Comparison of ENCODE assay signal across 13 cellular contexts in the genomic region with DNA sequence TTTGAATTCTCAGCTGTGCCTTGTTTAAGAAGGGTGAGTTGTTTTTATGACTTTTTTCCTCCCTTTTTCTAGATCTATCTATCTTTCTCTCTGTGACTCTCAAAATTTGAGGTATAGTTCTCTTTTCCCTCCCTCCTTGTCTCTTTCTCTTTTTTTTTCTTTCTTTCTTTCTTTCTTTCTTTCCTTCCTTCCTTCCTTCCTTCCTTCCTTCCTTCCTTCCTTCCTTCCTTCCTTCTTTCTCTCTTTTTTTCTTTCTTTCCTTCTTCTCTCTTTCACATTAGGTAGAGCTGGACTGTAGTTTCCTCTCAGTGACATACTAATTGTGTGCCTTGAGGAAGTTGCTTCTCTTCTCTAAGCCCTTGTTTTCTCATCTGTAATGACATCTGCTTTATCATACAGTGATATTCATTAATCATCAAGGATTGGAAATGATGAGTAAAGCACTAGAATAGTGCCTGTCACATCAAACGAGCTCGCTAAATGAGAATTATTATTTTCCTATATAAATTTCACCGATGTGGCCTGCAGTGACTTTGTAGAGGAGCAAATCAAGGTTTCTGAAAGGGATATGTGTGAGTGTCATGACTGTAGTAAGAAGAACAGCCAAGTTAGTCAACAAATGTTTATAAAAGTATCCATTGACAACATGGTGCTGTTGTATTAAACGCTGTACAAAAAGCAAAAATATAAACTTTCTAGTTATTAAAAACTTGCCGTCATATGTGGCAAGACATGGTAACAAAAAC.
DNase-seq lines count a peak whose midpoint lies in the region; FAIRE-seq and TF ChIP-seq lines count a peak whose summit lies in the region.
"Had no signal": no experiment of that assay in that cellular context is flagged by ENCODE, and none has a peak within 500 bp of the region (broad histone marks: within the 10 kb centered on the region; RNA-seq: fewer than 3 reads in every experiment).

No MANE protein-coding gene starts in this region.

- no peak overlapping the region for H3K4me3 ChIP-seq in Karpas-422 (ENCODE audit: low read length)
- no peak overlapping the region for H3K4me3 ChIP-seq in bronchial epithelial cell (ENCODE audit: low read depth, low read length)
- no peak overlapping the region for H3K4me3 ChIP-seq in smooth muscle cell
- H3K4me3 ChIP-seq: gastroesophageal sphincter, HAP-1, thoracic aorta had no signal

- H2AFZ ChIP-seq in Karpas-422 (ENCODE audit: low read length) (no peak overlapping the region), smooth muscle cell (ENCODE audit: low read depth) (no peak overlapping the region)

- H3K9me2 ChIP-seq in Karpas-422 (replicated peaks; ENCODE audit: insufficient read depth, low read length), result no peaks in the 10 kb centered on the region

- H3K36me3 ChIP-seq in Karpas-422 (ENCODE audit: insufficient read depth, low read length) (no peaks in the 10 kb centered on the region), bronchial epithelial cell (ENCODE audit: control insufficient read depth, insufficient read depth, low read length) (no peaks in the 10 kb centered on the region), smooth muscle cell (ENCODE audit: low read depth) (no peaks in the 10 kb centered on the region)
- H3K36me3 ChIP-seq: gastroesophageal sphincter, HAP-1, thoracic aorta had no signal

- H3K9me3 Mint-ChIP-seq in activated T-cell treated with anti-CD3 and anti-CD28 coated beads, Interleukin-2, amount 50 U/mL, for 24 hours, result no peaks in the 10 kb centered on the region

- WGBS in smooth muscle cell (ENCODE audit: low lambda C conversion rate), result 78% methylated on average over 5 of the region's 5 CpGs

- H3F3A ChIP-seq in smooth muscle cell (ENCODE audit: low read depth), result no peaks in the 10 kb centered on the region

- H3K79me2 ChIP-seq in Karpas-422 (ENCODE audit: low read length), result no peaks in the 10 kb centered on the region
- no peaks in the 10 kb centered on the region for H3K79me2 ChIP-seq in smooth muscle cell (ENCODE audit: low read depth)

- no peak overlapping the region for H3K9ac ChIP-seq in Karpas-422 (ENCODE audit: low read length)
- H3K9ac ChIP-seq in smooth muscle cell (ENCODE audit: low read depth), result no peak overlapping the region

- H3K27ac ChIP-seq in Karpas-422 (ENCODE audit: low read length), result no peak overlapping the region
- no peak overlapping the region for H3K27ac ChIP-seq in smooth muscle cell (ENCODE audit: low read depth)

- H3K27ac Mint-ChIP-seq in activated T-cell treated with anti-CD3 and anti-CD28 coated beads, Interleukin-2, amount 50 U/mL, for 24 hours, result peak overlapping the region; percentile 94

- DNase-seq in activated T-cell treated with anti-CD3 and anti-CD28 coated beads, Interleukin-2, amount 50 U/mL, for 24 hours, result no peak
- no peak for DNase-seq in activated T-cell treated with anti-CD3 and anti-CD28 coated beads, Interleukin-2, amount 50 U/mL, for 1 hour
- peak; percentile 15 for DNase-seq in Karpas-422
- DNase-seq in bronchial epithelial cell (ENCODE audit: low read depth), result peak; percentile 51
- DNase-seq in smooth muscle cell (lab: John Stamatoyannopoulos, UW; ENCODE audit: unreplicated experiment), result no peak
- DNase-seq in D721Med (ENCODE audit: insufficient read length, low spot score), result no peak
- no peak for DNase-seq in NCI-H2171 treated with DMSO at 0.1 percent for 48 hours (lab: John Stamatoyannopoulos, UW)
- no peak for DNase-seq in SKM-1 treated with dmso at 0.1 percent for 144 hours (lab: John Stamatoyannopoulos, UW; ENCODE audit: unreplicated experiment)
- DNase-seq: effector CD8-positive, alpha-beta T cell; NCI-H1930 had no signal

- FAIRE-seq in bronchial epithelial cell (lab: Jason Lieb, UNC), result no peak
- FAIRE-seq in D721Med (lab: Jason Lieb, UNC), result no peak

- H3K27me3 Mint-ChIP-seq in activated T-cell treated with anti-CD3 and anti-CD28 coated beads, Interleukin-2, amount 50 U/mL, for 24 hours, result no peaks in the 10 kb centered on the region

- H3K36me3 Mint-ChIP-seq in activated T-cell treated with anti-CD3 and anti-CD28 coated beads, Interleukin-2, amount 50 U/mL, for 24 hours (ENCODE audit: low read depth), result no peaks in the 10 kb centered on the region

- no peak overlapping the region for H3K4me2 ChIP-seq in Karpas-422 (ENCODE audit: low read depth, low read length, poor library complexity, severe bottlenecking)
- H3K4me2 ChIP-seq in smooth muscle cell, result peak overlapping the region; percentile 0

- no peak for TF ChIP-seq CTCF in bronchial epithelial cell (IDR thresholded peaks at IDR 0.05; ENCODE audit: insufficient read depth, low read length, severe bottlenecking)
- TF ChIP-seq CTCF in smooth muscle cell (IDR thresholded peaks at IDR 0.05; ENCODE audit: borderline replicate concordance, insufficient read depth, poor library complexity, severe bottlenecking), result no peak
- TF ChIP-seq CTCF in D721Med (IDR thresholded peaks at IDR 0.05; ENCODE audit: insufficient read depth, missing control alignments), result no peak

- H3K4me3 Mint-ChIP-seq in activated T-cell treated with anti-CD3 and anti-CD28 coated beads, Interleukin-2, amount 50 U/mL, for 24 hours, result no peak overlapping the region

- H3K27me3 ChIP-seq in Karpas-422 (ENCODE audit: low read length), result no peaks in the 10 kb centered on the region
- no peaks in the 10 kb centered on the region for H3K27me3 ChIP-seq in bronchial epithelial cell (ENCODE audit: control insufficient read depth, insufficient read depth, low read length)
- H3K27me3 ChIP-seq in smooth muscle cell (ENCODE audit: low read depth), result no peaks in the 10 kb centered on the region
- H3K27me3 ChIP-seq: gastroesophageal sphincter had no signal

- peaks cover 54% of the 10 kb centered on the region for H3K4me1 Mint-ChIP-seq in activated T-cell treated with anti-CD3 and anti-CD28 coated beads, Interleukin-2, amount 50 U/mL, for 24 hours (ENCODE audit: low read depth)

- H4K20me1 ChIP-seq in Karpas-422 (ENCODE audit: insufficient read depth, low read depth, low read length), result no peaks in the 10 kb centered on the region
- H4K20me1 ChIP-seq in smooth muscle cell (ENCODE audit: low read depth), result no peaks in the 10 kb centered on the region

- H3K9me3 ChIP-seq in Karpas-422 (ENCODE audit: low read length) (no peaks in the 10 kb centered on the region), smooth muscle cell (replicated peaks; ENCODE audit: low read depth) (no peaks in the 10 kb centered on the region)
- H3K9me3 ChIP-seq: gastroesophageal sphincter, HAP-1, thoracic aorta had no signal

- H3K4me1 ChIP-seq in Karpas-422 (ENCODE audit: low read length) (no peaks in the 10 kb centered on the region), smooth muscle cell (ENCODE audit: low read depth) (peaks cover 3% of the 10 kb centered on the region)
- H3K4me1 ChIP-seq: HAP-1 had no signal

Comparison
In these comparisons a context has a peak if more than half of its experiments do, and no peak if none do; other contexts are left out.
1. DNase-seq: peak in Karpas-422 (single experiment) and bronchial epithelial cell (single experiment); none in activated T-cell treated with anti-CD3 and anti-CD28 coated beads, Interleukin-2, amount 50 U/mL, for 24 hours (single experiment), activated T-cell treated with anti-CD3 and anti-CD28 coated beads, Interleukin-2, amount 50 U/mL, for 1 hour (single experiment), smooth muscle cell (single experiment), D721Med (single experiment), NCI-H2171 treated with DMSO at 0.1 percent for 48 hours (single experiment) and SKM-1 treated with dmso at 0.1 percent for 144 hours (single experiment).